In genomic region chr7:121555558-121555957, GRCh38 we compare ENCODE assay signal across 18 cellular contexts.
DNase-seq lines count a peak whose midpoint lies in the region; ATAC-seq, FAIRE-seq and TF ChIP-seq lines count a peak whose summit lies in the region.
"Had no signal": no experiment of that assay in that cellular context is flagged by ENCODE, and none has a peak within 500 bp of the region (broad histone marks: within the 10 kb centered on the region; RNA-seq: fewer than 3 reads in every experiment).

No MANE protein-coding gene starts in this region.

- CTCF ChIA-PET in HepG2 (lab: Yijun Ruan, JAX; ENCODE audit: low intra/inter-chr PET ratio, low total read pairs) = no interaction called here
- CTCF ChIA-PET in PC-9 (lab: Charles Lee) = no interaction called here

- H3K9me2 ChIP-seq in PC-9 (ENCODE audit: insufficient read depth) = 0 out of 2 replicates have a peak, but pooled peaks cover 3% of the 10 kb centered on the region

- TF ChIP-seq POLR2A in HepG2 (IDR thresholded peaks at IDR 0.05; ENCODE audit: insufficient read depth in 1 of 2, low read depth in 2 of 2, low read length in 2 of 2) = no peak
- no peak for TF ChIP-seq POLR2A in right lobe of liver (IDR thresholded peaks at IDR 0.05)

- H3F3A ChIP-seq in PC-9 (ENCODE audit: insufficient read depth, low read depth) = no peaks in the 10 kb centered on the region

- H3K4me3 ChIP-seq in HepG2 (replicated peaks in 1 of 3; ENCODE audit: insufficient read depth in 1 of 3, low read depth in 2 of 3, low read length in 3 of 3) = no peak overlapping the region
- H3K4me3 ChIP-seq in right lobe of liver = no peak overlapping the region
- no peak overlapping the region for H3K4me3 ChIP-seq in PC-9
- no peak overlapping the region for H3K4me3 ChIP-seq in BE2C (ENCODE audit: low read depth, low read length)
- H3K4me3 ChIP-seq: BLaER1 treated with 17β-estradiol and CSF1 and Interleukin-3, amounts not matched to agents 10 nM and 100 nM had no signal

- WGBS in HepG2 (ENCODE audit: low lambda C conversion rate) = 2% methylated on average over 3 of the region's 3 CpGs
- 78% methylated on average over 3 of the region's 3 CpGs for WGBS in right lobe of liver (ENCODE audit: insufficient coverage, low coverage, low lambda C conversion rate, missing lambda C conversion rate)

- TF ChIP-seq EP300 in HepG2 (IDR thresholded peaks at IDR 0.05; ENCODE audit: low read depth in 2 of 2, low read length in 2 of 2) (no peak), HepG2 (CRISPR knock-in tag; IDR thresholded peaks at IDR 0.05; ENCODE audit: borderline replicate concordance) (no peak)

- TF ChIP-seq RAD21 in HepG2 (CRISPR knock-in tag; IDR thresholded peaks at IDR 0.05) = no peak

- DNase-seq in HepG2 (ENCODE audit: low spot score) (no peak), right lobe of liver (no peak), PC-9 (no peak), BE2C (no peak), NCI-H1092 (lab: John Stamatoyannopoulos, UW) (no peak)
- DNase-seq: 8988T; ACHN; Caco-2; Calu3; CD4-positive, alpha-beta T cell; CD8-positive, alpha-beta T cell; DMS79 treated with DMSO at 0.1 percent for 48 hours; GF-D8 had no signal

- H3K4me2 ChIP-seq in HepG2 (ENCODE audit: low read depth, low read length) (no peak overlapping the region), PC-9 (no peak overlapping the region)
- H3K4me2 ChIP-seq: BLaER1 treated with 17β-estradiol and CSF1 and Interleukin-3, amounts not matched to agents 10 nM and 100 nM had no signal

- H3K36me3 ChIP-seq in HepG2 (replicated peaks in 1 of 2; ENCODE audit: control insufficient read depth in 1 of 2, insufficient read depth in 2 of 2, low read length in 2 of 2) = no peaks in the 10 kb centered on the region
- no peaks in the 10 kb centered on the region for H3K36me3 ChIP-seq in right lobe of liver
- H3K36me3 ChIP-seq in PC-9 (ENCODE audit: low read depth) = no peaks in the 10 kb centered on the region
- H3K36me3 ChIP-seq in BE2C = no peaks in the 10 kb centered on the region
- H3K36me3 ChIP-seq: BLaER1 treated with 17β-estradiol and CSF1 and Interleukin-3, amounts not matched to agents 10 nM and 100 nM had no signal

- ATAC-seq in HepG2 (no peak), right lobe of liver (no peak)
- ATAC-seq: CD8-positive, alpha-beta T cell had no signal

- peaks cover 11% of the 10 kb centered on the region for H3K9me3 ChIP-seq in HepG2 (ENCODE audit: low read length)
- H3K9me3 ChIP-seq in right lobe of liver = no peaks in the 10 kb centered on the region
- H3K9me3 ChIP-seq in PC-9 (ENCODE audit: insufficient read depth, low read depth) = no peaks in the 10 kb centered on the region
- no peaks in the 10 kb centered on the region for H3K9me3 ChIP-seq in BE2C
- H3K9me3 ChIP-seq: BLaER1 treated with 17β-estradiol and CSF1 and Interleukin-3, amounts not matched to agents 10 nM and 100 nM; Caco-2 had no signal

- POLR2A ChIA-PET in HepG2 (lab: Yijun Ruan, JAX) (no interaction called here), PC-9 (lab: Charles Lee; ENCODE audit: unreplicated experiment) (interaction anchor here (0.6 kb wide), 1 partner anchor 315 kb away, joined by 4 read pairs; no protein-coding TSS in a partner anchor)

- BruUV-seq in HepG2 (replicated peaks; lab: Mats Ljungman, UMichigan) (no TSS peak), PC-9 (replicated peaks; lab: Mats Ljungman, UMichigan) (no TSS peak)

- TF ChIP-seq CTCF in HepG2 (CRISPR knock-in tag; IDR thresholded peaks at IDR 0.05) (no peak), right lobe of liver (IDR thresholded peaks at IDR 0.05) (no peak), PC-9 (conservative IDR thresholded peaks at IDR 0.05) (no peak), BE2C (IDR thresholded peaks at IDR 0.05; ENCODE audit: low read depth, low read length) (no peak)

- H4K20me1 ChIP-seq in HepG2 (ENCODE audit: insufficient read depth, low read length) (no peaks in the 10 kb centered on the region), PC-9 (ENCODE audit: insufficient read depth) (no peaks in the 10 kb centered on the region)
- H4K20me1 ChIP-seq: BLaER1 treated with 17β-estradiol and CSF1 and Interleukin-3, amounts not matched to agents 10 nM and 100 nM had no signal

- H3K27ac ChIP-seq in HepG2 (ENCODE audit: extremely low read length, insufficient read depth, low read length) = no peak overlapping the region
- no peak overlapping the region for H3K27ac ChIP-seq in right lobe of liver
- H3K27ac ChIP-seq in PC-9 = no peak overlapping the region
- H3K27ac ChIP-seq: BLaER1 treated with 17β-estradiol and CSF1 and Interleukin-3, amounts not matched to agents 10 nM and 100 nM; C4-2B had no signal

- H3K27me3 ChIP-seq in HepG2 (ENCODE audit: control insufficient read depth in 1 of 2, insufficient read depth in 2 of 2, low read length in 2 of 2) = no peaks in the 10 kb centered on the region; a peak in 1 of 5 replicates
- H3K27me3 ChIP-seq in right lobe of liver = no peaks in the 10 kb centered on the region
- H3K27me3 ChIP-seq in PC-9 (ENCODE audit: insufficient read depth, low read depth) = no peaks in the 10 kb centered on the region
- no peaks in the 10 kb centered on the region for H3K27me3 ChIP-seq in BE2C
- H3K27me3 ChIP-seq: BLaER1 treated with 17β-estradiol and CSF1 and Interleukin-3, amounts not matched to agents 10 nM and 100 nM had no signal

- no peaks in the 10 kb centered on the region for H3K4me1 ChIP-seq in HepG2 (ENCODE audit: insufficient read depth, low read length)
- H3K4me1 ChIP-seq in right lobe of liver = no peaks in the 10 kb centered on the region
- H3K4me1 ChIP-seq in PC-9 (replicated peaks; ENCODE audit: insufficient read depth) = no peaks in the 10 kb centered on the region
- no peaks in the 10 kb centered on the region for H3K4me1 ChIP-seq in BE2C
- H3K4me1 ChIP-seq: BLaER1 treated with 17β-estradiol and CSF1 and Interleukin-3, amounts not matched to agents 10 nM and 100 nM; Caco-2 had no signal

- FAIRE-seq in HepG2 (lab: Jason Lieb, UNC) = no peak
- FAIRE-seq: D721Med, GM12891, GM19239 had no signal

- in situ Hi-C loops in HepG2 (cut with HindIII; ENCODE audit: extremely low pct_ligation_motif_present, low pct_unique_long_range_greater_than_20kb) = no loop called here

- intact Hi-C loops in HepG2 (cut with micrococcal nuclease; ENCODE audit: unreplicated experiment) (no loop called here), right lobe of liver (cut with DNase I) (no loop called here), PC-9 (cut with micrococcal nuclease; ENCODE audit: unreplicated experiment) (no loop called here)

- H3K79me2 ChIP-seq in HepG2 (ENCODE audit: insufficient read depth, low read length) (no peaks in the 10 kb centered on the region), PC-9 (ENCODE audit: low read depth) (no peaks in the 10 kb centered on the region)

- no peak overlapping the region for H2AFZ ChIP-seq in HepG2 (ENCODE audit: low read length)
- peak overlapping the region; percentile 9; the same call in 1 of the 2 replicates for H2AFZ ChIP-seq in PC-9

- H3K9ac ChIP-seq in HepG2 (ENCODE audit: insufficient read depth, low read depth, low read length) = no peak overlapping the region
- H3K9ac ChIP-seq: BLaER1 treated with 17β-estradiol and CSF1 and Interleukin-3, amounts not matched to agents 10 nM and 100 nM had no signal

TF ChIP-seq in HepG2, 621 proteins besides CTCF, POLR2A, EP300 and RAD21:
- TF ChIP-seq TCF7L2 (IDR thresholded peaks at IDR 0.05; ENCODE audit: low read depth, low read length) (no peak), NONO (IDR thresholded peaks at IDR 0.05) (no peak), NONO (CRISPR knock-in tag; conservative IDR thresholded peaks at IDR 0.05) (no peak), ZNF556 (CRISPR knock-in tag; IDR thresholded peaks at IDR 0.05; ENCODE audit: borderline replicate concordance) (peak; percentile 95), RXRA (CRISPR knock-in tag; IDR thresholded peaks at IDR 0.05) (no peak)
